Comparison of ENCODE assay signal across 8 cellular contexts in genomic region chr11:64148200-64148916, GRCh38. TPM values are rescaled to one million over a fixed set of nuclear protein-coding genes. Genes with fewer than 3 reads are reported as not detected.
DNase-seq lines count a peak whose midpoint lies in the region; ATAC-seq and TF ChIP-seq lines count a peak whose summit lies in the region.

No MANE protein-coding gene starts in this region.

- H3K27me3 ChIP-seq in dorsolateral prefrontal cortex (no peaks in the 10 kb centered on the region), lung (ENCODE audit: control insufficient read depth, insufficient read depth) (no peaks in the 10 kb centered on the region)

- peaks cover 0 to 1% of the 10 kb centered on the region in 2 donors for H3K36me3 ChIP-seq in lung (ENCODE audit: control insufficient read depth in 2 of 2, insufficient read depth in 2 of 2, low read length in 2 of 2)

- no peaks in the 10 kb centered on the region for H3K36me3 Mint-ChIP-seq in activated CD4-positive, alpha-beta memory T cell treated with anti-CD3 and anti-CD28 coated beads, Interleukin-2, amount 10 ng/mL, durations not matched to agents 7 days and 5 days (ENCODE audit: low read depth)

- TF ChIP-seq CTCF in GM20000 (IDR thresholded peaks at IDR 0.05; ENCODE audit: extremely low read depth, missing control alignments), result peak; percentile 82
- peak in 55 of 56 donors; percentile 91 to 100 (median 98) for TF ChIP-seq CTCF in dorsolateral prefrontal cortex (IDR thresholded peaks at IDR 0.05 in 54 of 56, conservative IDR thresholded peaks at IDR 0.05 in 2 of 56; ENCODE audit: low read depth in 1 of 56, partially characterized antibody in 56 of 56)
- TF ChIP-seq CTCF in lung (IDR thresholded peaks at IDR 0.05; ENCODE audit: control extremely low read depth, extremely low read depth), result peak; percentile 84

- H3K27ac Mint-ChIP-seq in activated CD4-positive, alpha-beta memory T cell treated with anti-CD3 and anti-CD28 coated beads, Interleukin-2, amount 10 ng/mL, durations not matched to agents 7 days and 5 days, result no peak overlapping the region

- peak overlapping the region in 58 of 59 donors; percentile 5 to 64 (median 46) for H3K4me3 ChIP-seq in dorsolateral prefrontal cortex
- H3K4me3 ChIP-seq in lung, result no peak overlapping the region

- H3K4me3 Mint-ChIP-seq in activated CD4-positive, alpha-beta memory T cell treated with anti-CD3 and anti-CD28 coated beads, Interleukin-2, amount 10 ng/mL, durations not matched to agents 7 days and 5 days, result no peak overlapping the region

- CTCF ChIA-PET in activated CD4-positive, alpha-beta memory T cell treated with anti-CD3 and anti-CD28 coated beads, Interleukin-2, amount 10 ng/mL, durations not matched to agents 7 days and 5 days (lab: Charles Lee), result interaction anchor here (0.7 to 9.0 kb wide), 6 partner anchors 147 to 381 kb away, joined by 3 to 107 read pairs (median 3); partner anchors contain the start of gene COX8A

- in situ Hi-C loops in ACHN (cut with HindIII; ENCODE audit: low pct_ligation_motif_present, low pct_unique_long_range_greater_than_20kb, low sequenced_read_pairs), result no loop called here

- H3K27ac ChIP-seq in dorsolateral prefrontal cortex, result peak overlapping the region in 58 of 59 donors; percentile 51 to 99 (median 92)
- peak overlapping the region in 1 of 2 donors; percentile 28 for H3K27ac ChIP-seq in lung (ENCODE audit: low read depth in 1 of 2, low read length in 1 of 2)

- peaks cover 11% of the 10 kb centered on the region for H3K4me1 Mint-ChIP-seq in activated CD4-positive, alpha-beta memory T cell treated with anti-CD3 and anti-CD28 coated beads, Interleukin-2, amount 10 ng/mL, durations not matched to agents 7 days and 5 days

- no peaks in the 10 kb centered on the region for H3K9me3 ChIP-seq in lung (ENCODE audit: control insufficient read depth in 2 of 2, insufficient read depth in 1 of 2, low read length in 1 of 2)

- peak; percentile 59 for DNase-seq in ACHN
- DNase-seq in GM20000 (ENCODE audit: low spot score), result peak; percentile 79
- peak; percentile 54 for DNase-seq in NCI-H460 (ENCODE audit: extremely low read depth, low read depth)
- DNase-seq in activated CD4-positive, alpha-beta memory T cell treated with anti-CD3 and anti-CD28 coated beads, Interleukin-2, amount 10 ng/mL, durations not matched to agents 7 days and 5 days, result peak; percentile 73
- peak; percentile 83 to 94 (median 90) for DNase-seq in dorsolateral prefrontal cortex
- DNase-seq in lung (ENCODE audit: low spot score), result peak; percentile 73
- peak; percentile 48 to 63 (median 62) for DNase-seq in stimulated activated CD4-positive, alpha-beta T cell treated with anti-CD3 and anti-CD28 coated beads, TNF-alpha, amount 100 ng/mL, for 4 hours (ENCODE audit: low read depth in 3 of 3)

- POLR2A ChIA-PET in activated CD4-positive, alpha-beta memory T cell treated with anti-CD3 and anti-CD28 coated beads, Interleukin-2, amount 10 ng/mL, durations not matched to agents 7 days and 5 days (lab: Charles Lee), result no interaction called here

- no peaks in the 10 kb centered on the region for H3K4me1 ChIP-seq in lung (ENCODE audit: control insufficient read depth in 2 of 2, insufficient read depth in 2 of 2, low read length in 2 of 2)

- ATAC-seq in lung (ENCODE audit: insufficient read depth, low FRiP score) (peak; percentile 73), GM21825 (IDR thresholded peaks at IDR 0.05; ENCODE audit: unreplicated experiment) (no peak)

- no peaks in the 10 kb centered on the region for H3K27me3 Mint-ChIP-seq in activated CD4-positive, alpha-beta memory T cell treated with anti-CD3 and anti-CD28 coated beads, Interleukin-2, amount 10 ng/mL, durations not matched to agents 7 days and 5 days

- WGBS in lung, 2 donors, result 25 to 32% methylated on average over 19 of the region's 19 CpGs

- no peaks in the 10 kb centered on the region for H3K9me3 Mint-ChIP-seq in activated CD4-positive, alpha-beta memory T cell treated with anti-CD3 and anti-CD28 coated beads, Interleukin-2, amount 10 ng/mL, durations not matched to agents 7 days and 5 days

- intact Hi-C loops in dorsolateral prefrontal cortex (cut with DNase I), result loop anchor here (1.0 to 5.0 kb wide), 6 partner anchors 46 to 311 kb away; partner anchors contain the start of gene MARK2 (in 2 of the 2)

RNA-seq across cellular contexts. Expression of gene MACROD1, which starts 17.6 kb away (rescaled TPM):
- total RNA-seq in NCI-H460 (2014; rRNA removed; shearing (Covaris generic)), result 29.3 and 32.2 TPM in 2 replicates
- polyA plus RNA-seq in NCI-H460 (2014; cell fraction: nucleus; rRNA removed), result 62.1 and 70.6 TPM in 2 replicates
- 1 to 10 TPM; 8.8 to 9.1 TPM for total RNA-seq in activated CD4-positive, alpha-beta memory T cell treated with anti-CD3 and anti-CD28 coated beads, Interleukin-2, amount 10 ng/mL, durations not matched to agents 7 days and 5 days
- total RNA-seq in dorsolateral prefrontal cortex, result 10 to 100 TPM; 13.2 to 50.7 (median 30.7) TPM
- 10 to 100 TPM; 13.6 to 24.5 TPM for total RNA-seq in lung
- polyA plus RNA-seq in lung, result 10 to 100 TPM in 1 of 2 donors, 1 to 10 TPM in 1; 9.9 to 70.0 TPM

RNA-seq across cellular contexts. Expression of gene STIP1, which starts 37.6 kb away (rescaled TPM):
- 147 and 154 TPM in 2 replicates for total RNA-seq in NCI-H460 (2014; rRNA removed; shearing (Covaris generic))
- polyA plus RNA-seq in NCI-H460 (2014; cell fraction: nucleus; rRNA removed), result 163 and 207 TPM in 2 replicates
- 100 to 1,000 TPM; 258 to 269 TPM for total RNA-seq in activated CD4-positive, alpha-beta memory T cell treated with anti-CD3 and anti-CD28 coated beads, Interleukin-2, amount 10 ng/mL, durations not matched to agents 7 days and 5 days
- total RNA-seq in dorsolateral prefrontal cortex (100 to 1,000 TPM in 118 of 120 experiments, 10 to 100 TPM in 2; 90.1 to 461 (median 151) TPM), lung (100 to 1,000 TPM; 107 to 122 TPM)
- polyA plus RNA-seq in lung, result 10 to 100 TPM; 75.9 to 82.1 TPM

RNA-seq across cellular contexts. Expression of gene FERMT3, which starts 58.2 kb away (rescaled TPM):
- total RNA-seq in NCI-H460 (2014; rRNA removed; shearing (Covaris generic)), result 55.8 and 60.2 TPM in 2 replicates
- polyA plus RNA-seq in NCI-H460 (2014; cell fraction: nucleus; rRNA removed), result 123 and 187 TPM in 2 replicates
- 100 to 1,000 TPM; 195 to 199 TPM for total RNA-seq in activated CD4-positive, alpha-beta memory T cell treated with anti-CD3 and anti-CD28 coated beads, Interleukin-2, amount 10 ng/mL, durations not matched to agents 7 days and 5 days
- total RNA-seq in dorsolateral prefrontal cortex (10 to 100 TPM in 39 of 120 experiments, 1 to 10 TPM in 81; 2.0 to 27.1 (median 8.4) TPM), lung (100 to 1,000 TPM in 1 of 2 donors, 10 to 100 TPM in 1; 17.4 to 102 TPM)
- 100 to 1,000 TPM in 1 of 2 donors, 10 to 100 TPM in 1; 67.3 to 182 TPM for polyA plus RNA-seq in lung
